ENCODE assay signal across 11 cellular contexts in genomic region chr6:157228421-157229218, GRCh38.
DNase-seq lines count a peak whose midpoint lies in the region; ATAC-seq lines count a peak whose summit lies in the region.
"Had no signal": no experiment of that assay in that cellular context is flagged by ENCODE, and none has a peak within 500 bp of the region (broad histone marks: within the 10 kb centered on the region; RNA-seq: fewer than 3 reads in every experiment).

No MANE protein-coding gene starts in this region.

- CTCF ChIA-PET in activated CD4-positive, alpha-beta T cell treated with anti-CD3 and anti-CD28 coated beads, Interleukin-2, amount 10 ng/mL, durations not matched to agents 7 days and 5 days (lab: Charles Lee) = interaction anchor here (0.8 to 1.1 kb wide), 2 partner anchors 10 to 53 kb away, joined by 3 read pairs; no protein-coding TSS in a partner anchor

- H3K9me3 Mint-ChIP-seq in activated CD4-positive, alpha-beta T cell treated with anti-CD3 and anti-CD28 coated beads, Interleukin-2, amount 10 ng/mL, durations not matched to agents 7 days and 5 days = no peaks in the 10 kb centered on the region
- H3K9me3 Mint-ChIP-seq: activated T-helper 1 cell treated with anti-CD3 and anti-CD28 coated beads, Interleukin-12 subunit alpha, Interleukin-12 subunit beta, Interleukin-2, Interleukin-4 antibody, amounts not matched to agents 30 ng/mL and 10 ng/mL and 1 ng/mL, durations not matched to agents 14 hours and 24 hours and 36 hours had no signal

- H3K9me3 ChIP-seq in T-helper 17 cell (ENCODE audit: control insufficient read depth, low read length, poor library complexity, severe bottlenecking) = no peaks in the 10 kb centered on the region
- H3K9me3 ChIP-seq: colonic mucosa, vagina had no signal

- H3K4me1 Mint-ChIP-seq in activated CD4-positive, alpha-beta T cell treated with anti-CD3 and anti-CD28 coated beads, Interleukin-2, amount 10 ng/mL, durations not matched to agents 7 days and 5 days = peaks cover 42% of the 10 kb centered on the region
- peaks cover 26% of the 10 kb centered on the region for H3K4me1 Mint-ChIP-seq in T-helper 17 cell

- H3K4me3 Mint-ChIP-seq in activated CD4-positive, alpha-beta T cell treated with anti-CD3 and anti-CD28 coated beads, Interleukin-2, amount 10 ng/mL, durations not matched to agents 7 days and 5 days = no peak overlapping the region
- H3K4me3 Mint-ChIP-seq in T-helper 17 cell = peak overlapping the region; percentile 3
- H3K4me3 Mint-ChIP-seq: activated T-helper 1 cell treated with anti-CD3 and anti-CD28 coated beads, Interleukin-12 subunit alpha, Interleukin-12 subunit beta, Interleukin-2, Interleukin-4 antibody, amounts not matched to agents 30 ng/mL and 10 ng/mL and 1 ng/mL, durations not matched to agents 14 hours and 24 hours and 36 hours had no signal

- ATAC-seq in T-helper 17 cell (no peak), HG03139 (IDR thresholded peaks at IDR 0.05; ENCODE audit: unreplicated experiment) (no peak)

- POLR2A ChIA-PET in activated CD4-positive, alpha-beta T cell treated with anti-CD3 and anti-CD28 coated beads, Interleukin-2, amount 10 ng/mL, durations not matched to agents 7 days and 5 days (lab: Charles Lee) = no interaction called here

- peaks cover 7% of the 10 kb centered on the region for H3K27me3 Mint-ChIP-seq in activated CD4-positive, alpha-beta T cell treated with anti-CD3 and anti-CD28 coated beads, Interleukin-2, amount 10 ng/mL, durations not matched to agents 7 days and 5 days
- peaks cover 23% of the 10 kb centered on the region for H3K27me3 Mint-ChIP-seq in T-helper 17 cell

- H3K27ac Mint-ChIP-seq in activated CD4-positive, alpha-beta T cell treated with anti-CD3 and anti-CD28 coated beads, Interleukin-2, amount 10 ng/mL, durations not matched to agents 7 days and 5 days = peak overlapping the region; percentile 84
- H3K27ac Mint-ChIP-seq in T-helper 17 cell = no peak overlapping the region
- H3K27ac Mint-ChIP-seq: activated T-helper 1 cell treated with anti-CD3 and anti-CD28 coated beads, Interleukin-12 subunit alpha, Interleukin-12 subunit beta, Interleukin-2, Interleukin-4 antibody, amounts not matched to agents 30 ng/mL and 10 ng/mL and 1 ng/mL, durations not matched to agents 14 hours and 24 hours and 36 hours had no signal

- no peak for DNase-seq in activated CD4-positive, alpha-beta T cell treated with anti-CD3 and anti-CD28 coated beads, Interleukin-2, amount 10 ng/mL, durations not matched to agents 7 days and 5 days
- no peak for DNase-seq in activated CD4-positive, alpha-beta T cell treated with anti-CD3 and anti-CD28 coated beads, Interleukin-2, amount 50 U/mL, for 48 hours
- DNase-seq in NCI-H187 (lab: John Stamatoyannopoulos, UW) (peak; percentile 91 to 92), T-helper 17 cell (no peak), putamen (ENCODE audit: low spot score) (peak; percentile 86), RKO (ENCODE audit: low spot score) (no peak), middle frontal gyrus (ENCODE audit: extremely low spot score, low spot score) (no peak)
- DNase-seq: colonic mucosa had no signal

- no peaks in the 10 kb centered on the region for H3K36me3 Mint-ChIP-seq in activated CD4-positive, alpha-beta T cell treated with anti-CD3 and anti-CD28 coated beads, Interleukin-2, amount 10 ng/mL, durations not matched to agents 7 days and 5 days (ENCODE audit: low read depth)
- no peaks in the 10 kb centered on the region for H3K36me3 Mint-ChIP-seq in T-helper 17 cell (ENCODE audit: low read depth)

Comparison
In these comparisons a context has a peak if more than half of its experiments do, and no peak if none do; other contexts are left out.
1. DNase-seq: peak in NCI-H187 (2 of 2) and putamen (single experiment); none in activated CD4-positive, alpha-beta T cell treated with anti-CD3 and anti-CD28 coated beads, Interleukin-2, amount 10 ng/mL, durations not matched to agents 7 days and 5 days (single experiment), activated CD4-positive, alpha-beta T cell treated with anti-CD3 and anti-CD28 coated beads, Interleukin-2, amount 50 U/mL, for 48 hours (0 of 2), T-helper 17 cell (0 of 3), RKO (single experiment) and middle frontal gyrus (single experiment).